35 cellular contexts compared by ENCODE assay signal in genomic region chrX:10531927-10532326, GRCh38.
"Had no signal": no experiment of that assay in that cellular context is flagged by ENCODE, and none has a peak within 500 bp of the region (broad histone marks: within the 10 kb centered on the region; RNA-seq: fewer than 3 reads in every experiment).

No MANE protein-coding gene starts in this region.

- H3K27ac ChIP-seq: KMS-11 had no signal

- H3K36me3 ChIP-seq: MG63 had no signal

- DNase-seq: Karpas-422, Kasumi-1, KG1, MG63, MM.1S, MV-4-11, NCI-H1048, NCI-H1092, NCI-H1092 treated with DMSO at 0.1 percent for 48 hours, NCI-H1105, NCI-H1105 treated with DMSO at 0.1 percent for 48 hours, NCI-H1417, NCI-H1417 treated with DMSO at 0.1 percent for 48 hours, NCI-H1436, NCI-H1436 treated with DMSO at 0.1 percent for 48 hours, NCI-H146, NCI-H1694, NCI-H1694 treated with DMSO at 0.1 percent for 48 hours, NCI-H187 treated with DMSO at 0.1 percent for 48 hours, NCI-H1930, NCI-H2029, NCI-H2029 treated with DMSO at 0.1 percent for 48 hours, NCI-H2081, NCI-H2081 treated with DMSO at 0.1 percent for 48 hours, NCI-H2107, NCI-H2171, NCI-H2171 treated with DMSO at 0.1 percent for 48 hours, NCI-H2227 treated with DMSO at 0.1 percent for 48 hours, NCI-H226, NCI-H345, NCI-H446, NCI-H446 treated with DMSO at 0.1 percent for 48 hours, NCI-H510A, NCI-H510A treated with DMSO at 0.1 percent for 48 hours had no signal

- H3K27me3 ChIP-seq: MG63 had no signal

- H3K9me3 ChIP-seq: MG63 had no signal

- H3K4me3 ChIP-seq: MG63 had no signal
